ENCODE assay signal across 1 cellular context in the genomic region with DNA sequence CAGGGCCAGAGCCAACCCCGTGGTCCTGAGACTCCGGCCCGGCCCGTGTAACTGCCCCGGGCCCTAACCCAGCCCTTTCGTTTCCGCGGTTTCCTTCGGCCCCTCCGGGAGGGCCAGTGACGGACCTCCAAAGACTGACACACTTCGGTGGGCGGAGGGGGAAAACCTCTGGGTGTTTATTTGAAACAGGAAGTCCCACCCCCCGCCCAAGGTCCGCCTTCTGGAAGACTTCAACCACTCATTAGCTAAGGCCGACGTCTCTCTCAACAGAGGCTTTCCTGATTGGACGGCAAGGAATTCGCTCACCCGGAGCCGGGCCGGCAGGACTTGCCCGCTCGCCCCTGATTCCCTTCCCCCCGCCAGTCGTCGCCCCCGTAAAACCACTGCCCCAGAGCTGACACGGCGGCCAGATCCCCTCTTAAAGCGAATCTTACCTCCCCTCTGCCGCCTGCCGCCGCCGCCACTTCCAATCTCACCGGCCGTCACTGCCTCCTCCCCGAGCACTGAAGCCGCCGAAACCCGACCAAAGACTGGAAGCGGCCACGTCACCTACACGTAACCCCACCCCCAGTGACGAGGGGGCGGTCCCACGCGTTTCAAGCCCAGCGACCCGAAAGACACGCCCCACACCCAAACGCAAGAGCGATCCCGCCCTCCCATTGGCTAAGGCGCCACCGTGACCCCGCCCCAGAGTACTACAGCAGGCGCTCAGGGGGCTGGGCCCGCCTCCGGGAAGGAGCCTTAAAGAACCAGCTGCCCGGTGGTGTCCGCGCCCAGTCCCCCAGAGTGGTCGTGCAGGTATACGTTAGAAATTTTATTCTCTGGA.
A peak's percentile ranks its signal among the peaks of the same experiment; 100 is the strongest.
TF ChIP-seq lines count a peak whose summit lies in the region.

A gene with protein sequence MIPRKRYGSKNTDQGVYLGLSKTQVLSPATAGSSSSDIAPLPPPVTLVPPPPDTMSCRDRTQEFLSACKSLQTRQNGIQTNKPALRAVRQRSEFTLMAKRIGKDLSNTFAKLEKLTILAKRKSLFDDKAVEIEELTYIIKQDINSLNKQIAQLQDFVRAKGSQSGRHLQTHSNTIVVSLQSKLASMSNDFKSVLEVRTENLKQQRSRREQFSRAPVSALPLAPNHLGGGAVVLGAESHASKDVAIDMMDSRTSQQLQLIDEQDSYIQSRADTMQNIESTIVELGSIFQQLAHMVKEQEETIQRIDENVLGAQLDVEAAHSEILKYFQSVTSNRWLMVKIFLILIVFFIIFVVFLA (minus strand): TSS at position 532 of the 826 bp plus-strand sequence. CDS start 808 bp downstream, outside the sequence.

TF ChIP-seq in GM12878, 131 proteins besides CTCF, POLR2A, EP300 and RAD21 (continued from another document and continues in another):
- TF ChIP-seq ATF7 (IDR thresholded peaks at IDR 0.05; ENCODE audit: low read depth) (peak; percentile 92), SREBF2 (IDR thresholded peaks at IDR 0.05; ENCODE audit: low read length) (no peak), ASH2L (IDR thresholded peaks at IDR 0.05; ENCODE audit: borderline replicate concordance, low read depth) (no peak), NR2C2 (IDR thresholded peaks at IDR 0.05; ENCODE audit: borderline replicate concordance, control insufficient read depth, insufficient read length, low read depth) (no peak), YBX1 (IDR thresholded peaks at IDR 0.05) (no peak), STAT3 (IDR thresholded peaks at IDR 0.05; ENCODE audit: low read depth, low read length) (no peak), ETV6 (conservative IDR thresholded peaks at IDR 0.05 in 1 of 2, IDR thresholded peaks at IDR 0.05 in 1 of 2; ENCODE audit: borderline replicate concordance in 1 of 2, low read depth in 1 of 2) (no peak), GABPA (IDR thresholded peaks at IDR 0.05; ENCODE audit: low read depth) (peak; percentile 95), JUND (IDR thresholded peaks at IDR 0.05; ENCODE audit: low read depth, low read length) (peak; percentile 52; the same call in 1 of the 2 replicates), EZH2 (IDR thresholded peaks at IDR 0.05; ENCODE audit: borderline replicate concordance, control insufficient read depth, low read depth, low read length) (no peak), CBX3 (IDR thresholded peaks at IDR 0.05; ENCODE audit: borderline replicate concordance, low read depth) (no peak), CHD2 (IDR thresholded peaks at IDR 0.05; ENCODE audit: borderline replicate concordance, low read depth, low read length) (peak; percentile 94), NR2C1 (IDR thresholded peaks at IDR 0.05) (peak; percentile 59), CREM (IDR thresholded peaks at IDR 0.05; ENCODE audit: low read depth) (peak; percentile 89), CBX5 (IDR thresholded peaks at IDR 0.05; ENCODE audit: low read depth) (no peak), POLR2AphosphoS2 (IDR thresholded peaks at IDR 0.05; ENCODE audit: low read depth, low read length) (peak; percentile 92), EED (IDR thresholded peaks at IDR 0.05; ENCODE audit: low read depth) (no peak), SREBF1 (IDR thresholded peaks at IDR 0.05; ENCODE audit: low read length) (0 out of 2 replicates have a peak, but pooled peaks have one; percentile 16), CHD1 (IDR thresholded peaks at IDR 0.05; ENCODE audit: low read depth, low read length) (no peak), ZNF207 (IDR thresholded peaks at IDR 0.05; ENCODE audit: borderline replicate concordance) (no peak; the same call in 1 of the 2 replicates), FOS (IDR thresholded peaks at IDR 0.05; ENCODE audit: borderline replicate concordance, extremely low read depth, insufficient read length) (peak; percentile 80), HDAC6 (IDR thresholded peaks at IDR 0.05; ENCODE audit: unreplicated experiment) (no peak), HDAC2 (IDR thresholded peaks at IDR 0.05) (no peak), MTA2 (IDR thresholded peaks at IDR 0.05; ENCODE audit: low read depth) (no peak), IKZF1 (conservative IDR thresholded peaks at IDR 0.05) (peak; percentile 61), NRF1 (conservative IDR thresholded peaks at IDR 0.05; ENCODE audit: low read depth, low read length) (no peak), SMC3 (IDR thresholded peaks at IDR 0.05; ENCODE audit: borderline replicate concordance, low read length) (0 out of 2 replicates have a peak, but pooled peaks have one; percentile 3), STAT1 (conservative IDR thresholded peaks at IDR 0.05) (peak; percentile 41; the same call in 1 of the 2 replicates), ESRRA (IDR thresholded peaks at IDR 0.05; ENCODE audit: low read length) (0 out of 2 replicates have a peak, but pooled peaks have one; percentile 41), RUNX3 (IDR thresholded peaks at IDR 0.05; ENCODE audit: low read length) (peak; percentile 79)
- TF ChIP-seq, protein P1, sequence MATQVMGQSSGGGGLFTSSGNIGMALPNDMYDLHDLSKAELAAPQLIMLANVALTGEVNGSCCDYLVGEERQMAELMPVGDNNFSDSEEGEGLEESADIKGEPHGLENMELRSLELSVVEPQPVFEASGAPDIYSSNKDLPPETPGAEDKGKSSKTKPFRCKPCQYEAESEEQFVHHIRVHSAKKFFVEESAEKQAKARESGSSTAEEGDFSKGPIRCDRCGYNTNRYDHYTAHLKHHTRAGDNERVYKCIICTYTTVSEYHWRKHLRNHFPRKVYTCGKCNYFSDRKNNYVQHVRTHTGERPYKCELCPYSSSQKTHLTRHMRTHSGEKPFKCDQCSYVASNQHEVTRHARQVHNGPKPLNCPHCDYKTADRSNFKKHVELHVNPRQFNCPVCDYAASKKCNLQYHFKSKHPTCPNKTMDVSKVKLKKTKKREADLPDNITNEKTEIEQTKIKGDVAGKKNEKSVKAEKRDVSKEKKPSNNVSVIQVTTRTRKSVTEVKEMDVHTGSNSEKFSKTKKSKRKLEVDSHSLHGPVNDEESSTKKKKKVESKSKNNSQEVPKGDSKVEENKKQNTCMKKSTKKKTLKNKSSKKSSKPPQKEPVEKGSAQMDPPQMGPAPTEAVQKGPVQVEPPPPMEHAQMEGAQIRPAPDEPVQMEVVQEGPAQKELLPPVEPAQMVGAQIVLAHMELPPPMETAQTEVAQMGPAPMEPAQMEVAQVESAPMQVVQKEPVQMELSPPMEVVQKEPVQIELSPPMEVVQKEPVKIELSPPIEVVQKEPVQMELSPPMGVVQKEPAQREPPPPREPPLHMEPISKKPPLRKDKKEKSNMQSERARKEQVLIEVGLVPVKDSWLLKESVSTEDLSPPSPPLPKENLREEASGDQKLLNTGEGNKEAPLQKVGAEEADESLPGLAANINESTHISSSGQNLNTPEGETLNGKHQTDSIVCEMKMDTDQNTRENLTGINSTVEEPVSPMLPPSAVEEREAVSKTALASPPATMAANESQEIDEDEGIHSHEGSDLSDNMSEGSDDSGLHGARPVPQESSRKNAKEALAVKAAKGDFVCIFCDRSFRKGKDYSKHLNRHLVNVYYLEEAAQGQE (IDR thresholded peaks at IDR 0.05; ENCODE audit: low read depth, low read length), result no peak
- TF ChIP-seq, protein P2, sequence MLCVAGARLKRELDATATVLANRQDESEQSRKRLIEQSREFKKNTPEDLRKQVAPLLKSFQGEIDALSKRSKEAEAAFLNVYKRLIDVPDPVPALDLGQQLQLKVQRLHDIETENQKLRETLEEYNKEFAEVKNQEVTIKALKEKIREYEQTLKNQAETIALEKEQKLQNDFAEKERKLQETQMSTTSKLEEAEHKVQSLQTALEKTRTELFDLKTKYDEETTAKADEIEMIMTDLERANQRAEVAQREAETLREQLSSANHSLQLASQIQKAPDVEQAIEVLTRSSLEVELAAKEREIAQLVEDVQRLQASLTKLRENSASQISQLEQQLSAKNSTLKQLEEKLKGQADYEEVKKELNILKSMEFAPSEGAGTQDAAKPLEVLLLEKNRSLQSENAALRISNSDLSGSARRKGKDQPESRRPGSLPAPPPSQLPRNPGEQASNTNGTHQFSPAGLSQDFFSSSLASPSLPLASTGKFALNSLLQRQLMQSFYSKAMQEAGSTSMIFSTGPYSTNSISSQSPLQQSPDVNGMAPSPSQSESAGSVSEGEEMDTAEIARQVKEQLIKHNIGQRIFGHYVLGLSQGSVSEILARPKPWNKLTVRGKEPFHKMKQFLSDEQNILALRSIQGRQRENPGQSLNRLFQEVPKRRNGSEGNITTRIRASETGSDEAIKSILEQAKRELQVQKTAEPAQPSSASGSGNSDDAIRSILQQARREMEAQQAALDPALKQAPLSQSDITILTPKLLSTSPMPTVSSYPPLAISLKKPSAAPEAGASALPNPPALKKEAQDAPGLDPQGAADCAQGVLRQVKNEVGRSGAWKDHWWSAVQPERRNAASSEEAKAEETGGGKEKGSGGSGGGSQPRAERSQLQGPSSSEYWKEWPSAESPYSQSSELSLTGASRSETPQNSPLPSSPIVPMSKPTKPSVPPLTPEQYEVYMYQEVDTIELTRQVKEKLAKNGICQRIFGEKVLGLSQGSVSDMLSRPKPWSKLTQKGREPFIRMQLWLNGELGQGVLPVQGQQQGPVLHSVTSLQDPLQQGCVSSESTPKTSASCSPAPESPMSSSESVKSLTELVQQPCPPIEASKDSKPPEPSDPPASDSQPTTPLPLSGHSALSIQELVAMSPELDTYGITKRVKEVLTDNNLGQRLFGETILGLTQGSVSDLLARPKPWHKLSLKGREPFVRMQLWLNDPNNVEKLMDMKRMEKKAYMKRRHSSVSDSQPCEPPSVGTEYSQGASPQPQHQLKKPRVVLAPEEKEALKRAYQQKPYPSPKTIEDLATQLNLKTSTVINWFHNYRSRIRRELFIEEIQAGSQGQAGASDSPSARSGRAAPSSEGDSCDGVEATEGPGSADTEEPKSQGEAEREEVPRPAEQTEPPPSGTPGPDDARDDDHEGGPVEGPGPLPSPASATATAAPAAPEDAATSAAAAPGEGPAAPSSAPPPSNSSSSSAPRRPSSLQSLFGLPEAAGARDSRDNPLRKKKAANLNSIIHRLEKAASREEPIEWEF (IDR thresholded peaks at IDR 0.05; ENCODE audit: insufficient replicate concordance, low read depth, low read length), result no peak
- TF ChIP-seq, protein P3, sequence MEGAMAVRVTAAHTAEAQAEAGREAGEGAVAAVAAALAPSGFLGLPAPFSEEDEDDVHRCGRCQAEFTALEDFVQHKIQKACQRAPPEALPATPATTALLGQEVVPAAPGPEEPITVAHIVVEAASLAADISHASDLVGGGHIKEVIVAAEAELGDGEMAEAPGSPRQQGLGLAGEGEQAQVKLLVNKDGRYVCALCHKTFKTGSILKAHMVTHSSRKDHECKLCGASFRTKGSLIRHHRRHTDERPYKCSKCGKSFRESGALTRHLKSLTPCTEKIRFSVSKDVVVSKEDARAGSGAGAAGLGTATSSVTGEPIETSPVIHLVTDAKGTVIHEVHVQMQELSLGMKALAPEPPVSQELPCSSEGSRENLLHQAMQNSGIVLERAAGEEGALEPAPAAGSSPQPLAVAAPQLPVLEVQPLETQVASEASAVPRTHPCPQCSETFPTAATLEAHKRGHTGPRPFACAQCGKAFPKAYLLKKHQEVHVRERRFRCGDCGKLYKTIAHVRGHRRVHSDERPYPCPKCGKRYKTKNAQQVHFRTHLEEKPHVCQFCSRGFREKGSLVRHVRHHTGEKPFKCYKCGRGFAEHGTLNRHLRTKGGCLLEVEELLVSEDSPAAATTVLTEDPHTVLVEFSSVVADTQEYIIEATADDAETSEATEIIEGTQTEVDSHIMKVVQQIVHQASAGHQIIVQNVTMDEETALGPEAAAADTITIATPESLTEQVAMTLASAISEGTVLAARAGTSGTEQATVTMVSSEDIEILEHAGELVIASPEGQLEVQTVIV (IDR thresholded peaks at IDR 0.05; ENCODE audit: borderline replicate concordance, partially characterized antibody), result peak; percentile 66
- TF ChIP-seq, protein P4, sequence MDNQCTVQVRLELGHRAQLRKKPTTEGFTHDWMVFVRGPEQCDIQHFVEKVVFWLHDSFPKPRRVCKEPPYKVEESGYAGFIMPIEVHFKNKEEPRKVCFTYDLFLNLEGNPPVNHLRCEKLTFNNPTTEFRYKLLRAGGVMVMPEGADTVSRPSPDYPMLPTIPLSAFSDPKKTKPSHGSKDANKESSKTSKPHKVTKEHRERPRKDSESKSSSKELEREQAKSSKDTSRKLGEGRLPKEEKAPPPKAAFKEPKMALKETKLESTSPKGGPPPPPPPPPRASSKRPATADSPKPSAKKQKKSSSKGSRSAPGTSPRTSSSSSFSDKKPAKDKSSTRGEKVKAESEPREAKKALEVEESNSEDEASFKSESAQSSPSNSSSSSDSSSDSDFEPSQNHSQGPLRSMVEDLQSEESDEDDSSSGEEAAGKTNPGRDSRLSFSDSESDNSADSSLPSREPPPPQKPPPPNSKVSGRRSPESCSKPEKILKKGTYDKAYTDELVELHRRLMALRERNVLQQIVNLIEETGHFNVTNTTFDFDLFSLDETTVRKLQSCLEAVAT (IDR thresholded peaks at IDR 0.05), result peak; percentile 82
- TF ChIP-seq, protein P5, sequence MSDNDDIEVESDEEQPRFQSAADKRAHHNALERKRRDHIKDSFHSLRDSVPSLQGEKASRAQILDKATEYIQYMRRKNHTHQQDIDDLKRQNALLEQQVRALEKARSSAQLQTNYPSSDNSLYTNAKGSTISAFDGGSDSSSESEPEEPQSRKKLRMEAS (IDR thresholded peaks at IDR 0.05; ENCODE audit: low read depth, low read length), result peak; percentile 36; the same call in 1 of the 2 replicates
- TF ChIP-seq, protein P6, sequence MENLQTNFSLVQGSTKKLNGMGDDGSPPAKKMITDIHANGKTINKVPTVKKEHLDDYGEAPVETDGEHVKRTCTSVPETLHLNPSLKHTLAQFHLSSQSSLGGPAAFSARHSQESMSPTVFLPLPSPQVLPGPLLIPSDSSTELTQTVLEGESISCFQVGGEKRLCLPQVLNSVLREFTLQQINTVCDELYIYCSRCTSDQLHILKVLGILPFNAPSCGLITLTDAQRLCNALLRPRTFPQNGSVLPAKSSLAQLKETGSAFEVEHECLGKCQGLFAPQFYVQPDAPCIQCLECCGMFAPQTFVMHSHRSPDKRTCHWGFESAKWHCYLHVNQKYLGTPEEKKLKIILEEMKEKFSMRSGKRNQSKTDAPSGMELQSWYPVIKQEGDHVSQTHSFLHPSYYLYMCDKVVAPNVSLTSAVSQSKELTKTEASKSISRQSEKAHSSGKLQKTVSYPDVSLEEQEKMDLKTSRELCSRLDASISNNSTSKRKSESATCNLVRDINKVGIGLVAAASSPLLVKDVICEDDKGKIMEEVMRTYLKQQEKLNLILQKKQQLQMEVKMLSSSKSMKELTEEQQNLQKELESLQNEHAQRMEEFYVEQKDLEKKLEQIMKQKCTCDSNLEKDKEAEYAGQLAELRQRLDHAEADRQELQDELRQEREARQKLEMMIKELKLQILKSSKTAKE (IDR thresholded peaks at IDR 0.05; ENCODE audit: low read depth, poor library complexity, severe bottlenecking), result peak; percentile 85
- TF ChIP-seq, protein P7, sequence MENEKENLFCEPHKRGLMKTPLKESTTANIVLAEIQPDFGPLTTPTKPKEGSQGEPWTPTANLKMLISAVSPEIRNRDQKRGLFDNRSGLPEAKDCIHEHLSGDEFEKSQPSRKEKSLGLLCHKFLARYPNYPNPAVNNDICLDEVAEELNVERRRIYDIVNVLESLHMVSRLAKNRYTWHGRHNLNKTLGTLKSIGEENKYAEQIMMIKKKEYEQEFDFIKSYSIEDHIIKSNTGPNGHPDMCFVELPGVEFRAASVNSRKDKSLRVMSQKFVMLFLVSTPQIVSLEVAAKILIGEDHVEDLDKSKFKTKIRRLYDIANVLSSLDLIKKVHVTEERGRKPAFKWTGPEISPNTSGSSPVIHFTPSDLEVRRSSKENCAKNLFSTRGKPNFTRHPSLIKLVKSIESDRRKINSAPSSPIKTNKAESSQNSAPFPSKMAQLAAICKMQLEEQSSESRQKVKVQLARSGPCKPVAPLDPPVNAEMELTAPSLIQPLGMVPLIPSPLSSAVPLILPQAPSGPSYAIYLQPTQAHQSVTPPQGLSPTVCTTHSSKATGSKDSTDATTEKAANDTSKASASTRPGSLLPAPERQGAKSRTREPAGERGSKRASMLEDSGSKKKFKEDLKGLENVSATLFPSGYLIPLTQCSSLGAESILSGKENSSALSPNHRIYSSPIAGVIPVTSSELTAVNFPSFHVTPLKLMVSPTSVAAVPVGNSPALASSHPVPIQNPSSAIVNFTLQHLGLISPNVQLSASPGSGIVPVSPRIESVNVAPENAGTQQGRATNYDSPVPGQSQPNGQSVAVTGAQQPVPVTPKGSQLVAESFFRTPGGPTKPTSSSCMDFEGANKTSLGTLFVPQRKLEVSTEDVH (IDR thresholded peaks at IDR 0.05; ENCODE audit: low read depth, partially characterized antibody), result no peak
